In the genomic region with DNA sequence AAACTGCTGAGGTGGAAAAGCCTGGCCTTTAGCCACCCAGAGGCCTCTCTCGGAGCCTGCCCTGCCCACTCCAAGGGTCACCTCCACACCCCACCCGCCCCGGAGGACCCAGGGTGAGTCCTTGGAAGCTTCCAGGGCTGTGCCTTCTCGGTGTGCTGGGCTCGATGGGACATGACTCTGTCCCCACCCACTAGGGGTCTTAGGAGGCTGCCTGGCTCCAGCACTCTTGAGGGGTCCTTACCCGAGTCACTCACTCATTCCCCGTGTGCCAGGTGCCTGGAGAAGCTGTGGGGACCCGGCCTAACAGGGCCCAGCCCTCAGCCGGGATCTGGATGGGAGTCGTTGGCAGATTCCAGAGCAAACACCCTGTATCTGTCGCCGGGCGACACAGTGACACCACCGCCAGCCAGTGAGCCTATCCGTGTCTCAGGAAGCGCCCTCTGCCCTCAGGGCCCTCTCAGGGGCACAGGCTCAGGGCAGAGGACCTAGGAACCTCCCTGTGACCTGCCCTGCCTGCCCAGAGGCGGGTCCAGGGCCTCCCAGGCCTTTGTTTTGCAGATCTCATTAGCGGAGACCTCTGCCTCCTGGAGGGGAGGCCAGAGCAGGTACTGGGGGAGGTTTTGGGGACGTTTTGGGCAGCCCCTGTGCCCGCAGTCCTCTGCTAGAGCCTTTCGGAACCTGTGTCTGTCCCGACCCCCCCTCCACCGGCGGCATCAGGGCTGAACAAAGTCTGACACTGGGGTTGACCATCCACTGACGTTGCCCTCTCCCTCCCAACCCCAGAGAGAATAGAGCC, we compare ENCODE assay signal across 1 cellular context.
TF ChIP-seq lines count a peak whose summit lies in the region.

No MANE protein-coding gene starts in this region.

TF ChIP-seq in HepG2, 621 proteins besides CTCF, POLR2A, EP300 and RAD21 (continued from another document and continues in another):
- peak; percentile 64; the same call in 1 of the 2 replicates for TF ChIP-seq ZNF614 (CRISPR knock-in tag; IDR thresholded peaks at IDR 0.05; ENCODE audit: borderline replicate concordance)
- TF ChIP-seq ZNF720 (CRISPR knock-in tag; IDR thresholded peaks at IDR 0.05) = no peak
- TF ChIP-seq, protein P1, sequence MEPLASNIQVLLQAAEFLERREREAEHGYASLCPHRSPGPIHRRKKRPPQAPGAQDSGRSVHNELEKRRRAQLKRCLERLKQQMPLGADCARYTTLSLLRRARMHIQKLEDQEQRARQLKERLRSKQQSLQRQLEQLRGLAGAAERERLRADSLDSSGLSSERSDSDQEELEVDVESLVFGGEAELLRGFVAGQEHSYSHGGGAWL (CRISPR knock-in tag; IDR thresholded peaks at IDR 0.05) = peak; percentile 22; the same call in 1 of the 2 replicates
- no peak for TF ChIP-seq SKI (IDR thresholded peaks at IDR 0.05; ENCODE audit: partially characterized antibody)
- TF ChIP-seq, protein P2, sequence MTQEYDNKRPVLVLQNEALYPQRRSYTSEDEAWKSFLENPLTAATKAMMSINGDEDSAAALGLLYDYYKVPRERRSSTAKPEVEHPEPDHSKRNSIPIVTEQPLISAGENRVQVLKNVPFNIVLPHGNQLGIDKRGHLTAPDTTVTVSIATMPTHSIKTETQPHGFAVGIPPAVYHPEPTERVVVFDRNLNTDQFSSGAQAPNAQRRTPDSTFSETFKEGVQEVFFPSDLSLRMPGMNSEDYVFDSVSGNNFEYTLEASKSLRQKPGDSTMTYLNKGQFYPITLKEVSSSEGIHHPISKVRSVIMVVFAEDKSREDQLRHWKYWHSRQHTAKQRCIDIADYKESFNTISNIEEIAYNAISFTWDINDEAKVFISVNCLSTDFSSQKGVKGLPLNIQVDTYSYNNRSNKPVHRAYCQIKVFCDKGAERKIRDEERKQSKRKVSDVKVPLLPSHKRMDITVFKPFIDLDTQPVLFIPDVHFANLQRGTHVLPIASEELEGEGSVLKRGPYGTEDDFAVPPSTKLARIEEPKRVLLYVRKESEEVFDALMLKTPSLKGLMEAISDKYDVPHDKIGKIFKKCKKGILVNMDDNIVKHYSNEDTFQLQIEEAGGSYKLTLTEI (CRISPR knock-in tag; conservative IDR thresholded peaks at IDR 0.05) = no peak
- no peak for TF ChIP-seq TMF1 (CRISPR knock-in tag; IDR thresholded peaks at IDR 0.05; ENCODE audit: low read depth)
- TF ChIP-seq YEATS4 (CRISPR knock-in tag; IDR thresholded peaks at IDR 0.05; ENCODE audit: borderline replicate concordance) = peak; percentile 55; the same call in 1 of the 2 replicates
- TF ChIP-seq ETV5 (CRISPR knock-in tag; IDR thresholded peaks at IDR 0.05; ENCODE audit: borderline replicate concordance) = peak; percentile 31; the same call in 1 of the 2 replicates
- peak; percentile 60 for TF ChIP-seq ZNF12 (CRISPR knock-in tag; IDR thresholded peaks at IDR 0.05)
- TF ChIP-seq ZNF367 (CRISPR knock-in tag; IDR thresholded peaks at IDR 0.05; ENCODE audit: borderline replicate concordance) = no peak
- no peak for TF ChIP-seq CBX1 (IDR thresholded peaks at IDR 0.05; ENCODE audit: low read depth)
- no peak for TF ChIP-seq ZNF354B (CRISPR knock-in tag; IDR thresholded peaks at IDR 0.05)
- no peak for TF ChIP-seq ZMYM3 (CRISPR knock-in tag; IDR thresholded peaks at IDR 0.05)
- TF ChIP-seq IRF9 (CRISPR knock-in tag; IDR thresholded peaks at IDR 0.05; ENCODE audit: borderline replicate concordance) = no peak
- TF ChIP-seq, protein P3, sequence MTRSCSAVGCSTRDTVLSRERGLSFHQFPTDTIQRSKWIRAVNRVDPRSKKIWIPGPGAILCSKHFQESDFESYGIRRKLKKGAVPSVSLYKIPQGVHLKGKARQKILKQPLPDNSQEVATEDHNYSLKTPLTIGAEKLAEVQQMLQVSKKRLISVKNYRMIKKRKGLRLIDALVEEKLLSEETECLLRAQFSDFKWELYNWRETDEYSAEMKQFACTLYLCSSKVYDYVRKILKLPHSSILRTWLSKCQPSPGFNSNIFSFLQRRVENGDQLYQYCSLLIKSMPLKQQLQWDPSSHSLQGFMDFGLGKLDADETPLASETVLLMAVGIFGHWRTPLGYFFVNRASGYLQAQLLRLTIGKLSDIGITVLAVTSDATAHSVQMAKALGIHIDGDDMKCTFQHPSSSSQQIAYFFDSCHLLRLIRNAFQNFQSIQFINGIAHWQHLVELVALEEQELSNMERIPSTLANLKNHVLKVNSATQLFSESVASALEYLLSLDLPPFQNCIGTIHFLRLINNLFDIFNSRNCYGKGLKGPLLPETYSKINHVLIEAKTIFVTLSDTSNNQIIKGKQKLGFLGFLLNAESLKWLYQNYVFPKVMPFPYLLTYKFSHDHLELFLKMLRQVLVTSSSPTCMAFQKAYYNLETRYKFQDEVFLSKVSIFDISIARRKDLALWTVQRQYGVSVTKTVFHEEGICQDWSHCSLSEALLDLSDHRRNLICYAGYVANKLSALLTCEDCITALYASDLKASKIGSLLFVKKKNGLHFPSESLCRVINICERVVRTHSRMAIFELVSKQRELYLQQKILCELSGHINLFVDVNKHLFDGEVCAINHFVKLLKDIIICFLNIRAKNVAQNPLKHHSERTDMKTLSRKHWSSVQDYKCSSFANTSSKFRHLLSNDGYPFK (CRISPR knock-in tag; IDR thresholded peaks at IDR 0.05; ENCODE audit: borderline replicate concordance) = no peak
- peak; percentile 74 for TF ChIP-seq ZFY (CRISPR knock-in tag; IDR thresholded peaks at IDR 0.05)
- TF ChIP-seq ZNF7 (CRISPR knock-in tag; IDR thresholded peaks at IDR 0.05) = no peak
- no peak for TF ChIP-seq GMEB2 (CRISPR knock-in tag; IDR thresholded peaks at IDR 0.05; ENCODE audit: low read depth)
- no peak for TF ChIP-seq ZNF292 (CRISPR knock-in tag; IDR thresholded peaks at IDR 0.05; ENCODE audit: borderline replicate concordance, low read depth)
- TF ChIP-seq ZNF274 (CRISPR knock-in tag; IDR thresholded peaks at IDR 0.05) = peak; percentile 73; the same call in 1 of the 2 replicates
- peak; percentile 32; the same call in 1 of the 2 replicates for TF ChIP-seq KDM6A (CRISPR knock-in tag; IDR thresholded peaks at IDR 0.05; ENCODE audit: low read depth)
- no peak for TF ChIP-seq FOXK1 (CRISPR knock-in tag; IDR thresholded peaks at IDR 0.05; ENCODE audit: borderline replicate concordance, low read depth)
- no peak for TF ChIP-seq ZNF792 (CRISPR knock-in tag; IDR thresholded peaks at IDR 0.05)
- no peak for TF ChIP-seq MAFF (IDR thresholded peaks at IDR 0.05; ENCODE audit: low read depth, low read length)
- TF ChIP-seq, protein P4, sequence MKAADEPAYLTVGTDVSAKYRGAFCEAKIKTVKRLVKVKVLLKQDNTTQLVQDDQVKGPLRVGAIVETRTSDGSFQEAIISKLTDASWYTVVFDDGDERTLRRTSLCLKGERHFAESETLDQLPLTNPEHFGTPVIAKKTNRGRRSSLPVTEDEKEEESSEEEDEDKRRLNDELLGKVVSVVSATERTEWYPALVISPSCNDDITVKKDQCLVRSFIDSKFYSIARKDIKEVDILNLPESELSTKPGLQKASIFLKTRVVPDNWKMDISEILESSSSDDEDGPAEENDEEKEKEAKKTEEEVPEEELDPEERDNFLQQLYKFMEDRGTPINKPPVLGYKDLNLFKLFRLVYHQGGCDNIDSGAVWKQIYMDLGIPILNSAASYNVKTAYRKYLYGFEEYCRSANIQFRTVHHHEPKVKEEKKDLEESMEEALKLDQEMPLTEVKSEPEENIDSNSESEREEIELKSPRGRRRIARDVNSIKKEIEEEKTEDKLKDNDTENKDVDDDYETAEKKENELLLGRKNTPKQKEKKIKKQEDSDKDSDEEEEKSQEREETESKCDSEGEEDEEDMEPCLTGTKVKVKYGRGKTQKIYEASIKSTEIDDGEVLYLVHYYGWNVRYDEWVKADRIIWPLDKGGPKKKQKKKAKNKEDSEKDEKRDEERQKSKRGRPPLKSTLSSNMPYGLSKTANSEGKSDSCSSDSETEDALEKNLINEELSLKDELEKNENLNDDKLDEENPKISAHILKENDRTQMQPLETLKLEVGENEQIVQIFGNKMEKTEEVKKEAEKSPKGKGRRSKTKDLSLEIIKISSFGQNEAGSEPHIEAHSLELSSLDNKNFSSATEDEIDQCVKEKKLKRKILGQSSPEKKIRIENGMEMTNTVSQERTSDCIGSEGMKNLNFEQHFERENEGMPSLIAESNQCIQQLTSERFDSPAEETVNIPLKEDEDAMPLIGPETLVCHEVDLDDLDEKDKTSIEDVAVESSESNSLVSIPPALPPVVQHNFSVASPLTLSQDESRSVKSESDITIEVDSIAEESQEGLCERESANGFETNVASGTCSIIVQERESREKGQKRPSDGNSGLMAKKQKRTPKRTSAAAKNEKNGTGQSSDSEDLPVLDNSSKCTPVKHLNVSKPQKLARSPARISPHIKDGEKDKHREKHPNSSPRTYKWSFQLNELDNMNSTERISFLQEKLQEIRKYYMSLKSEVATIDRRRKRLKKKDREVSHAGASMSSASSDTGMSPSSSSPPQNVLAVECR (CRISPR knock-in tag; IDR thresholded peaks at IDR 0.05; ENCODE audit: borderline replicate concordance) = peak; percentile 29; the same call in 1 of the 2 replicates
- TF ChIP-seq ZNF747 (CRISPR knock-in tag; IDR thresholded peaks at IDR 0.05; ENCODE audit: borderline replicate concordance) = 0 out of 2 replicates have a peak, but pooled peaks have one; percentile 74
- TF ChIP-seq ZNF343 (CRISPR knock-in tag; IDR thresholded peaks at IDR 0.05) = no peak
- TF ChIP-seq, protein P5, sequence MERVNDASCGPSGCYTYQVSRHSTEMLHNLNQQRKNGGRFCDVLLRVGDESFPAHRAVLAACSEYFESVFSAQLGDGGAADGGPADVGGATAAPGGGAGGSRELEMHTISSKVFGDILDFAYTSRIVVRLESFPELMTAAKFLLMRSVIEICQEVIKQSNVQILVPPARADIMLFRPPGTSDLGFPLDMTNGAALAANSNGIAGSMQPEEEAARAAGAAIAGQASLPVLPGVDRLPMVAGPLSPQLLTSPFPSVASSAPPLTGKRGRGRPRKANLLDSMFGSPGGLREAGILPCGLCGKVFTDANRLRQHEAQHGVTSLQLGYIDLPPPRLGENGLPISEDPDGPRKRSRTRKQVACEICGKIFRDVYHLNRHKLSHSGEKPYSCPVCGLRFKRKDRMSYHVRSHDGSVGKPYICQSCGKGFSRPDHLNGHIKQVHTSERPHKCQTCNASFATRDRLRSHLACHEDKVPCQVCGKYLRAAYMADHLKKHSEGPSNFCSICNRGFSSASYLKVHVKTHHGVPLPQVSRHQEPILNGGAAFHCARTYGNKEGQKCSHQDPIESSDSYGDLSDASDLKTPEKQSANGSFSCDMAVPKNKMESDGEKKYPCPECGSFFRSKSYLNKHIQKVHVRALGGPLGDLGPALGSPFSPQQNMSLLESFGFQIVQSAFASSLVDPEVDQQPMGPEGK (CRISPR knock-in tag; IDR thresholded peaks at IDR 0.05) = peak; percentile 56; the same call in 1 of the 2 replicates
- TF ChIP-seq ZNF772 (CRISPR knock-in tag; IDR thresholded peaks at IDR 0.05) = peak; percentile 85
- TF ChIP-seq ZNF10 (CRISPR knock-in tag; IDR thresholded peaks at IDR 0.05; ENCODE audit: borderline replicate concordance, low read depth) = no peak
- TF ChIP-seq TAF1 (CRISPR knock-in tag; IDR thresholded peaks at IDR 0.05) = peak; percentile 39
- TF ChIP-seq ZNF235 (CRISPR knock-in tag; IDR thresholded peaks at IDR 0.05; ENCODE audit: borderline replicate concordance) = no peak
- TF ChIP-seq UBTF (CRISPR knock-in tag; IDR thresholded peaks at IDR 0.05) = 0 out of 2 replicates have a peak, but pooled peaks have one; percentile 16
- no peak for TF ChIP-seq ZFP36 (IDR thresholded peaks at IDR 0.05; ENCODE audit: borderline replicate concordance, low read depth, low read length, partially characterized antibody)
- TF ChIP-seq SMARCE1 (IDR thresholded peaks at IDR 0.05; ENCODE audit: borderline replicate concordance) = no peak
- no peak for TF ChIP-seq ZNF207 (IDR thresholded peaks at IDR 0.05; ENCODE audit: borderline replicate concordance)
- no peak for TF ChIP-seq ZNF280B (CRISPR knock-in tag; IDR thresholded peaks at IDR 0.05; ENCODE audit: borderline replicate concordance)
- no peak; the same call in 1 of the 2 replicates for TF ChIP-seq ZNF605 (CRISPR knock-in tag; IDR thresholded peaks at IDR 0.05)
- TF ChIP-seq KAT2B (IDR thresholded peaks at IDR 0.05; ENCODE audit: borderline replicate concordance, low read depth, low read length) = no peak
